27 cellular contexts compared by ENCODE assay signal in the genomic region with DNA sequence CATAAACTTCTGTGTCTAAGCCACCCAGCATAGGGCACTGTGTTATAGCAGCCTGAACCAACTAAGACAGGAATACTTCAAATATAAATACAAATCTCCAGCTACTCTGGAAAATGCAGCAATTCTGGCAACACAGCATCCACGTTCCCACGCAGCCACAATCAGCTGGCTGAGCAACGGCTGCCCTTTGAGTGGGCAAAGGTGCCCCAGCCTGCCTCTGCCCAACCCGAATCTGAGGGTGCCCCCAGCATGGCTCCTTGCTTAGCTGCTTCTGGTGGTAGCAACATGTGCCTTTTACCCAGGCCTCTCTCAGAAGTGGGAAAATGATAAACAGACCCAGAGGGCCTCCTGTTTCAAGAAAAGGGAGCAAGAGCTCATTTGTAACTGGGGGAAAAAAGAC. TPM values are rescaled to one million over a fixed set of nuclear protein-coding genes. Genes with fewer than 3 reads are reported as not detected.
DNase-seq lines count a peak whose midpoint lies in the region; ATAC-seq lines count a peak whose summit lies in the region.
"Had no signal": no experiment of that assay in that cellular context is flagged by ENCODE, and none has a peak within 500 bp of the region (broad histone marks: within the 10 kb centered on the region; RNA-seq: fewer than 3 reads in every experiment).

No MANE protein-coding gene starts in this region.

- DNase-seq in left lobe of liver (ENCODE audit: low spot score): peak; percentile 6
- DNase-seq in GOT3 (lab: John Stamatoyannopoulos, UW): no peak
- DNase-seq: 8988T; ACHN; AML-193; BE2C; C1 segment of cervical spinal cord; Caco-2; Calu3; CD4-positive, alpha-beta memory T cell; CD4-positive, alpha-beta T cell; CD4-positive, CD25-positive, alpha-beta regulatory T cell; CD8-positive, alpha-beta memory T cell; CD8-positive, alpha-beta T cell; COR-L47; DMS 273 treated with DMSO at 0.1 percent for 48 hours; DMS153; DMS53; DMS79; DMS79 treated with DMSO at 0.1 percent for 48 hours; DND-41; EL had no signal

- ATAC-seq in left lobe of liver: no peak
- ATAC-seq: A549; CD8-positive, alpha-beta T cell had no signal

RNA-seq across cellular contexts. Expression of gene DRGX, which starts 12.0 kb away (rescaled TPM):
- total RNA-seq in left lobe of liver: not detected
- total RNA-seq: A172; A673; B cell; Caco-2; Calu3; CD4-positive, alpha-beta memory T cell; CD4-positive, alpha-beta T cell; CD4-positive, CD25-positive, alpha-beta regulatory T cell; CD8-positive, alpha-beta memory T cell; CD8-positive, alpha-beta T cell; Daoy had no signal
